Comparison of ENCODE assay signal across 9 cellular contexts in genomic region chr18:48827321-48828200, GRCh38.
DNase-seq lines count a peak whose midpoint lies in the region; ATAC-seq and TF ChIP-seq lines count a peak whose summit lies in the region.
"Had no signal": no experiment of that assay in that cellular context is flagged by ENCODE, and none has a peak within 500 bp of the region (broad histone marks: within the 10 kb centered on the region; RNA-seq: fewer than 3 reads in every experiment).

No MANE protein-coding gene starts in this region.

- WGBS in hepatocyte (ENCODE audit: low lambda C conversion rate, missing lambda C conversion rate), result 17% methylated on average over 21 of the region's 21 CpGs

- no peaks in the 10 kb centered on the region for H3K27me3 Mint-ChIP-seq in activated CD8-positive, alpha-beta memory T cell treated with anti-CD3 and anti-CD28 coated beads, Interleukin-2, amount 10 ng/mL, durations not matched to agents 7 days and 5 days

- no peak overlapping the region for H3K27ac Mint-ChIP-seq in activated CD8-positive, alpha-beta memory T cell treated with anti-CD3 and anti-CD28 coated beads, Interleukin-2, amount 10 ng/mL, durations not matched to agents 7 days and 5 days
- H3K27ac Mint-ChIP-seq: naive B cell had no signal

- peak; percentile 56 for DNase-seq in DMS79 (lab: John Stamatoyannopoulos, UW)
- DNase-seq in DMS79 treated with DMSO at 0.1 percent for 48 hours (lab: John Stamatoyannopoulos, UW), result no peak
- DNase-seq in activated CD8-positive, alpha-beta memory T cell treated with anti-CD3 and anti-CD28 coated beads, Interleukin-2, amount 10 ng/mL, durations not matched to agents 7 days and 5 days, result peak; percentile 15
- DNase-seq in hepatocyte (ENCODE audit: low spot score), result peak; percentile 77
- peak; percentile 2 for DNase-seq in stimulated activated naive CD8-positive, alpha-beta T cell treated with anti-CD3 and anti-CD28 coated beads, Interleukin-15, Interleukin-2, amounts not matched to agents 100 U/mL and 50 U/mL, for 24 hours
- no peak for DNase-seq in COLO668 (lab: John Stamatoyannopoulos, UW; ENCODE audit: unreplicated experiment)
- DNase-seq: naive B cell had no signal

- no peaks in the 10 kb centered on the region for H3K27me3 ChIP-seq in hepatocyte

- H3K4me3 Mint-ChIP-seq in activated CD8-positive, alpha-beta memory T cell treated with anti-CD3 and anti-CD28 coated beads, Interleukin-2, amount 10 ng/mL, durations not matched to agents 7 days and 5 days, result no peak overlapping the region

- no peak overlapping the region for H3K4me3 ChIP-seq in hepatocyte

- H3K79me2 ChIP-seq in hepatocyte, result peaks cover 15% of the 10 kb centered on the region

- H3K4me2 ChIP-seq in hepatocyte, result peak overlapping the region; percentile 65

- H3K27ac ChIP-seq in hepatocyte, result peak overlapping the region; percentile 91

- no peaks in the 10 kb centered on the region for H3K36me3 ChIP-seq in hepatocyte (replicated peaks; ENCODE audit: insufficient read depth, low read depth)

- H3K4me1 ChIP-seq in hepatocyte (ENCODE audit: insufficient read depth), result peaks cover 60% of the 10 kb centered on the region

- no peaks in the 10 kb centered on the region for H3K9me2 ChIP-seq in hepatocyte (replicated peaks; ENCODE audit: insufficient read depth)

- H4K20me1 ChIP-seq in hepatocyte (ENCODE audit: insufficient read depth, poor library complexity, severe bottlenecking), result no peaks in the 10 kb centered on the region

- CTCF ChIA-PET in activated CD8-positive, alpha-beta memory T cell treated with anti-CD3 and anti-CD28 coated beads, Interleukin-2, amount 10 ng/mL, durations not matched to agents 7 days and 5 days (lab: Charles Lee), result interaction anchor here (1.2 kb wide), 1 partner anchor 117 kb away, joined by 3 read pairs; no protein-coding TSS in a partner anchor

- no peak for ATAC-seq in activated CD8-positive, alpha-beta memory T cell treated with anti-CD3 and anti-CD28 coated beads, Interleukin-2, amount 10 ng/mL, durations not matched to agents 7 days and 5 days
- no peak for ATAC-seq in stimulated activated naive CD8-positive, alpha-beta T cell treated with anti-CD3 and anti-CD28 coated beads, Interleukin-15, Interleukin-2, amounts not matched to agents 100 U/mL and 50 U/mL, for 24 hours
- ATAC-seq in GM18870 (IDR thresholded peaks at IDR 0.05; ENCODE audit: unreplicated experiment) (no peak), GM18867 (IDR thresholded peaks at IDR 0.05; ENCODE audit: unreplicated experiment) (no peak)

- H3K9me3 Mint-ChIP-seq in activated CD8-positive, alpha-beta memory T cell treated with anti-CD3 and anti-CD28 coated beads, Interleukin-2, amount 10 ng/mL, durations not matched to agents 7 days and 5 days (ENCODE audit: low read depth), result no peaks in the 10 kb centered on the region

- TF ChIP-seq CTCF in hepatocyte (IDR thresholded peaks at IDR 0.05; ENCODE audit: poor library complexity), result no peak

- peaks cover 17% of the 10 kb centered on the region for H3K4me1 Mint-ChIP-seq in activated CD8-positive, alpha-beta memory T cell treated with anti-CD3 and anti-CD28 coated beads, Interleukin-2, amount 10 ng/mL, durations not matched to agents 7 days and 5 days

- peaks cover 4% of the 10 kb centered on the region for H3K36me3 Mint-ChIP-seq in activated CD8-positive, alpha-beta memory T cell treated with anti-CD3 and anti-CD28 coated beads, Interleukin-2, amount 10 ng/mL, durations not matched to agents 7 days and 5 days
- H3K36me3 Mint-ChIP-seq: naive B cell had no signal

- H2AFZ ChIP-seq in hepatocyte, result no peak overlapping the region

- H3K9me3 ChIP-seq in hepatocyte (ENCODE audit: low read depth), result peaks cover 7% of the 10 kb centered on the region

Comparison
In these comparisons a context has a peak if more than half of its experiments do, and no peak if none do; other contexts are left out.
1. DNase-seq: peak in DMS79 (single experiment), activated CD8-positive, alpha-beta memory T cell treated with anti-CD3 and anti-CD28 coated beads, Interleukin-2, amount 10 ng/mL, durations not matched to agents 7 days and 5 days (single experiment), hepatocyte (single experiment) and stimulated activated naive CD8-positive, alpha-beta T cell treated with anti-CD3 and anti-CD28 coated beads, Interleukin-15, Interleukin-2, amounts not matched to agents 100 U/mL and 50 U/mL, for 24 hours (single experiment); none in DMS79 treated with DMSO at 0.1 percent for 48 hours (single experiment) and COLO668 (single experiment).